Comparison of ENCODE assay signal across 1 cellular context in the genomic region with DNA sequence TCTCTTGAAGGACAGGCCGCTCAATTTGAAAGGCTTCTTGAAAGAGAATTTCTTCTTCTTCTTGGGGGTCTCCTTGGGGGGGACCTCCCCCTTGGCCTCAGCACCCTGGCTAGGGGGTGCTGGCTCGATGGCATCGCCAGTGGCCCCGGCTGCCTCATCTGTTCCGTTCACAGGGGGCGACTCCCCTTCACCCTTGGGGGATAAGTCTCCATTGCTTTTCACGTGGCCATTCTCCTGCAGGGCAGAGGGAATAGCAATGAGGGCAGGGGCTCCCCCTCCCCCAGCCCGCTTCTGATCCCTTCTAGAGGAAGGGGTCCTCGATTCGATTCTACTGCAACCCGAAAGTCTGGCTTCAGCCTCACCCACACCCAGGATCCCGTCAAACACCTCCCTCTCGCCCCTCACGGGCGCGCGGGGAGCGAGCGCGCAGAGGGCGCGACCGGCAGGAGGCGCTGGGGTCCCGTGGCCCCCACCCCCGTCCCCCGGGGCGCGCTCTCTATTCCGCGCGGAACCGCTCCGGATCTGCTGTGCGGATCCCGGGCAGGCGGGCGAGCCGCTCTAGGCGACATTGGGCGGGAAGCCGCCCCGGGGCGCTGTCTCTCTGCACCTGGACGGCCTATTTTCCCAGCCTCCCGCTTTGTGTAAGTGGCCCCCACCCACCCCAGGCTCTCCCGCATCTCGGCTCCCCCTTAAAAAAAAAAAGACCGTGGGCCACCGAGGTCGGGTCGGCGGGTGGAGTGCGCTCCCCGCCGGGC.
TF ChIP-seq lines count a peak whose summit lies in the region.

No MANE protein-coding gene starts in this region.

TF ChIP-seq in HEK293, 187 proteins besides CTCF, POLR2A, EP300 and RAD21 (continued from another document and continues in another):
- TF ChIP-seq, protein P1, sequence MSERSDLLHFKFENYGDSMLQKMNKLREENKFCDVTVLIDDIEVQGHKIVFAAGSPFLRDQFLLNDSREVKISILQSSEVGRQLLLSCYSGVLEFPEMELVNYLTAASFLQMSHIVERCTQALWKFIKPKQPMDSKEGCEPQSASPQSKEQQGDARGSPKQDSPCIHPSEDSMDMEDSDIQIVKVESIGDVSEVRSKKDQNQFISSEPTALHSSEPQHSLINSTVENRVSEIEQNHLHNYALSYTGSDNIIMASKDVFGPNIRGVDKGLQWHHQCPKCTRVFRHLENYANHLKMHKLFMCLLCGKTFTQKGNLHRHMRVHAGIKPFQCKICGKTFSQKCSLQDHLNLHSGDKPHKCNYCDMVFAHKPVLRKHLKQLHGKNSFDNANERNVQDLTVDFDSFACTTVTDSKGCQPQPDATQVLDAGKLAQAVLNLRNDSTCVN (tag by site-specific recombination; optimal IDR thresholded peaks at IDR 0.05), result peak; percentile 97
- TF ChIP-seq ZNF596 (tag by site-specific recombination; IDR thresholded peaks at IDR 0.05) (peak; percentile 37; the same call in 1 of the 2 replicates), ZNF391 (tag by site-specific recombination; IDR thresholded peaks at IDR 0.05; ENCODE audit: borderline replicate concordance, low read depth) (0 out of 2 replicates have a peak, but pooled peaks have one; percentile 46), ZNF791 (tag by site-specific recombination; IDR thresholded peaks at IDR 0.05) (no peak), ZNF544 (tag by site-specific recombination; IDR thresholded peaks at IDR 0.05) (no peak), ZNF155 (tag by site-specific recombination; IDR thresholded peaks at IDR 0.05) (no peak), GLIS1 (tag by site-specific recombination; IDR thresholded peaks at IDR 0.05) (peak; percentile 91), ZNF19 (tag by site-specific recombination; IDR thresholded peaks at IDR 0.05; ENCODE audit: low read depth) (no peak), ZNF157 (tag by site-specific recombination; IDR thresholded peaks at IDR 0.05) (no peak), ZNF2 (tag by site-specific recombination; IDR thresholded peaks at IDR 0.05) (no peak), ZBTB1 (tag by site-specific recombination; IDR thresholded peaks at IDR 0.05) (no peak), SETDB1 (IDR thresholded peaks at IDR 0.05; ENCODE audit: insufficient read length, low read length) (no peak), ZBTB17 (tag by site-specific recombination; IDR thresholded peaks at IDR 0.05) (peak; percentile 51; the same call in 1 of the 2 replicates), ZNF112 (tag by site-specific recombination; IDR thresholded peaks at IDR 0.05) (no peak), ZNF23 (tag by site-specific recombination; IDR thresholded peaks at IDR 0.05; ENCODE audit: borderline replicate concordance) (no peak), ZNF558 (tag by site-specific recombination; IDR thresholded peaks at IDR 0.05) (no peak), KLF1 (tag by site-specific recombination; IDR thresholded peaks at IDR 0.05) (peak; percentile 40; the same call in 1 of the 2 replicates), EGR2 (tag by site-specific recombination; IDR thresholded peaks at IDR 0.05; ENCODE audit: low read depth) (no peak), KLF8 (tag by site-specific recombination; IDR thresholded peaks at IDR 0.05) (peak; percentile 83; the same call in 1 of the 2 replicates), ZNF626 (tag by site-specific recombination; IDR thresholded peaks at IDR 0.05) (no peak), ZNF140 (tag by site-specific recombination; IDR thresholded peaks at IDR 0.05) (0 out of 2 replicates have a peak, but pooled peaks have one; percentile 4), ZSCAN30 (tag by site-specific recombination; IDR thresholded peaks at IDR 0.05) (peak; percentile 76; the same call in 1 of the 2 replicates), HOXA7 (CRISPR knock-in tag; IDR thresholded peaks at IDR 0.05; ENCODE audit: borderline replicate concordance) (no peak), ZNF292 (tag by site-specific recombination; IDR thresholded peaks at IDR 0.05; ENCODE audit: borderline replicate concordance, low read depth) (no peak), BCL11A (tag by site-specific recombination; IDR thresholded peaks at IDR 0.05; ENCODE audit: low read depth) (no peak), ZNF266 (tag by site-specific recombination; IDR thresholded peaks at IDR 0.05; ENCODE audit: low read depth) (no peak), ZNF548 (tag by site-specific recombination; IDR thresholded peaks at IDR 0.05) (no peak), BCL11B (tag by site-specific recombination; IDR thresholded peaks at IDR 0.05; ENCODE audit: low read depth) (no peak)
- TF ChIP-seq, protein P2, sequence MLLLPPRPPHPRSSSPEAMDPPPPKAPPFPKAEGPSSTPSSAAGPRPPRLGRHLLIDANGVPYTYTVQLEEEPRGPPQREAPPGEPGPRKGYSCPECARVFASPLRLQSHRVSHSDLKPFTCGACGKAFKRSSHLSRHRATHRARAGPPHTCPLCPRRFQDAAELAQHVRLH (tag by site-specific recombination; IDR thresholded peaks at IDR 0.05), result no peak; the same call in 1 of the 2 replicates
- TF ChIP-seq, protein P3, sequence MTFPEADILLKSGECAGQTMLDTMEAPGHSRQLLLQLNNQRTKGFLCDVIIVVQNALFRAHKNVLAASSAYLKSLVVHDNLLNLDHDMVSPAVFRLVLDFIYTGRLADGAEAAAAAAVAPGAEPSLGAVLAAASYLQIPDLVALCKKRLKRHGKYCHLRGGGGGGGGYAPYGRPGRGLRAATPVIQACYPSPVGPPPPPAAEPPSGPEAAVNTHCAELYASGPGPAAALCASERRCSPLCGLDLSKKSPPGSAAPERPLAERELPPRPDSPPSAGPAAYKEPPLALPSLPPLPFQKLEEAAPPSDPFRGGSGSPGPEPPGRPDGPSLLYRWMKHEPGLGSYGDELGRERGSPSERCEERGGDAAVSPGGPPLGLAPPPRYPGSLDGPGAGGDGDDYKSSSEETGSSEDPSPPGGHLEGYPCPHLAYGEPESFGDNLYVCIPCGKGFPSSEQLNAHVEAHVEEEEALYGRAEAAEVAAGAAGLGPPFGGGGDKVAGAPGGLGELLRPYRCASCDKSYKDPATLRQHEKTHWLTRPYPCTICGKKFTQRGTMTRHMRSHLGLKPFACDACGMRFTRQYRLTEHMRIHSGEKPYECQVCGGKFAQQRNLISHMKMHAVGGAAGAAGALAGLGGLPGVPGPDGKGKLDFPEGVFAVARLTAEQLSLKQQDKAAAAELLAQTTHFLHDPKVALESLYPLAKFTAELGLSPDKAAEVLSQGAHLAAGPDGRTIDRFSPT (tag by site-specific recombination; IDR thresholded peaks at IDR 0.05), result no peak
- TF ChIP-seq, protein P4, sequence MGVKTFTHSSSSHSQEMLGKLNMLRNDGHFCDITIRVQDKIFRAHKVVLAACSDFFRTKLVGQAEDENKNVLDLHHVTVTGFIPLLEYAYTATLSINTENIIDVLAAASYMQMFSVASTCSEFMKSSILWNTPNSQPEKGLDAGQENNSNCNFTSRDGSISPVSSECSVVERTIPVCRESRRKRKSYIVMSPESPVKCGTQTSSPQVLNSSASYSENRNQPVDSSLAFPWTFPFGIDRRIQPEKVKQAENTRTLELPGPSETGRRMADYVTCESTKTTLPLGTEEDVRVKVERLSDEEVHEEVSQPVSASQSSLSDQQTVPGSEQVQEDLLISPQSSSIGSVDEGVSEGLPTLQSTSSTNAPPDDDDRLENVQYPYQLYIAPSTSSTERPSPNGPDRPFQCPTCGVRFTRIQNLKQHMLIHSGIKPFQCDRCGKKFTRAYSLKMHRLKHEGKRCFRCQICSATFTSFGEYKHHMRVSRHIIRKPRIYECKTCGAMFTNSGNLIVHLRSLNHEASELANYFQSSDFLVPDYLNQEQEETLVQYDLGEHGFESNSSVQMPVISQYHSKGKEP (tag by site-specific recombination; IDR thresholded peaks at IDR 0.05), result no peak
- TF ChIP-seq, protein P5, sequence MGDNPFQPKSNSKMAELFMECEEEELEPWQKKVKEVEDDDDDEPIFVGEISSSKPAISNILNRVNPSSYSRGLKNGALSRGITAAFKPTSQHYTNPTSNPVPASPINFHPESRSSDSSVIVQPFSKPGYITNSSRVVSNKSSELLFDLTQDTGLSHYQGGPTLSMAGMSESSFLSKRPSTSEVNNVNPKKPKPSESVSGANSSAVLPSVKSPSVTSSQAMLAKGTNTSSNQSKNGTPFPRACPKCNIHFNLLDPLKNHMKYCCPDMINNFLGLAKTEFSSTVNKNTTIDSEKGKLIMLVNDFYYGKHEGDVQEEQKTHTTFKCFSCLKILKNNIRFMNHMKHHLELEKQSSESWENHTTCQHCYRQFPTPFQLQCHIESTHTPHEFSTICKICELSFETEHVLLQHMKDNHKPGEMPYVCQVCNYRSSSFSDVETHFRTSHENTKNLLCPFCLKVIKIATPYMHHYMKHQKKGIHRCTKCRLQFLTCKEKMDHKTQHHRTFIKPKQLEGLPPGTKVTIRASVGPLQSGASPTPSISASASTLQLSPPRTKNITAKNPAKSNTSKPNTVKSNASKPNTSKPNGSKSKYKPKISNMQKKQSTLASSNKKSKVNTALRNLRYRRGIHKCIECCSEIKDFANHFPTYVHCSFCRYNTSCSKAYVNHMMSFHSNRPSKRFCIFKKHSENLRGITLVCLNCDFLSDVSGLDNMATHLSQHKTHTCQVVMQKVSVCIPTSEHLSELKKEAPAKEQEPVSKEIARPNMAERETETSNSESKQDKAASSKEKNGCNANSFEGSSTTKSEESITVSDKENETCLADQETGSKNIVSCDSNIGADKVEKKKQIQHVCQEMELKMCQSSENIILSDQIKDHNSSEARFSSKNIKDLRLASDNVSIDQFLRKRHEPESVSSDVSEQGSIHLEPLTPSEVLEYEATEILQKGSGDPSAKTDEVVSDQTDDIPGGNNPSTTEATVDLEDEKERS (tag by site-specific recombination; IDR thresholded peaks at IDR 0.05), result no peak
- TF ChIP-seq, protein P6, sequence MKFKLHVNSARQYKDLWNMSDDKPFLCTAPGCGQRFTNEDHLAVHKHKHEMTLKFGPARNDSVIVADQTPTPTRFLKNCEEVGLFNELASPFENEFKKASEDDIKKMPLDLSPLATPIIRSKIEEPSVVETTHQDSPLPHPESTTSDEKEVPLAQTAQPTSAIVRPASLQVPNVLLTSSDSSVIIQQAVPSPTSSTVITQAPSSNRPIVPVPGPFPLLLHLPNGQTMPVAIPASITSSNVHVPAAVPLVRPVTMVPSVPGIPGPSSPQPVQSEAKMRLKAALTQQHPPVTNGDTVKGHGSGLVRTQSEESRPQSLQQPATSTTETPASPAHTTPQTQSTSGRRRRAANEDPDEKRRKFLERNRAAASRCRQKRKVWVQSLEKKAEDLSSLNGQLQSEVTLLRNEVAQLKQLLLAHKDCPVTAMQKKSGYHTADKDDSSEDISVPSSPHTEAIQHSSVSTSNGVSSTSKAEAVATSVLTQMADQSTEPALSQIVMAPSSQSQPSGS (tag by site-specific recombination; IDR thresholded peaks at IDR 0.05; ENCODE audit: low read depth), result no peak
- TF ChIP-seq, protein P7, sequence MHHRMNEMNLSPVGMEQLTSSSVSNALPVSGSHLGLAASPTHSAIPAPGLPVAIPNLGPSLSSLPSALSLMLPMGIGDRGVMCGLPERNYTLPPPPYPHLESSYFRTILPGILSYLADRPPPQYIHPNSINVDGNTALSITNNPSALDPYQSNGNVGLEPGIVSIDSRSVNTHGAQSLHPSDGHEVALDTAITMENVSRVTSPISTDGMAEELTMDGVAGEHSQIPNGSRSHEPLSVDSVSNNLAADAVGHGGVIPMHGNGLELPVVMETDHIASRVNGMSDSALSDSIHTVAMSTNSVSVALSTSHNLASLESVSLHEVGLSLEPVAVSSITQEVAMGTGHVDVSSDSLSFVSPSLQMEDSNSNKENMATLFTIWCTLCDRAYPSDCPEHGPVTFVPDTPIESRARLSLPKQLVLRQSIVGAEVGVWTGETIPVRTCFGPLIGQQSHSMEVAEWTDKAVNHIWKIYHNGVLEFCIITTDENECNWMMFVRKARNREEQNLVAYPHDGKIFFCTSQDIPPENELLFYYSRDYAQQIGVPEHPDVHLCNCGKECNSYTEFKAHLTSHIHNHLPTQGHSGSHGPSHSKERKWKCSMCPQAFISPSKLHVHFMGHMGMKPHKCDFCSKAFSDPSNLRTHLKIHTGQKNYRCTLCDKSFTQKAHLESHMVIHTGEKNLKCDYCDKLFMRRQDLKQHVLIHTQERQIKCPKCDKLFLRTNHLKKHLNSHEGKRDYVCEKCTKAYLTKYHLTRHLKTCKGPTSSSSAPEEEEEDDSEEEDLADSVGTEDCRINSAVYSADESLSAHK (tag by site-specific recombination; IDR thresholded peaks at IDR 0.05), result no peak
- TF ChIP-seq, protein P8, sequence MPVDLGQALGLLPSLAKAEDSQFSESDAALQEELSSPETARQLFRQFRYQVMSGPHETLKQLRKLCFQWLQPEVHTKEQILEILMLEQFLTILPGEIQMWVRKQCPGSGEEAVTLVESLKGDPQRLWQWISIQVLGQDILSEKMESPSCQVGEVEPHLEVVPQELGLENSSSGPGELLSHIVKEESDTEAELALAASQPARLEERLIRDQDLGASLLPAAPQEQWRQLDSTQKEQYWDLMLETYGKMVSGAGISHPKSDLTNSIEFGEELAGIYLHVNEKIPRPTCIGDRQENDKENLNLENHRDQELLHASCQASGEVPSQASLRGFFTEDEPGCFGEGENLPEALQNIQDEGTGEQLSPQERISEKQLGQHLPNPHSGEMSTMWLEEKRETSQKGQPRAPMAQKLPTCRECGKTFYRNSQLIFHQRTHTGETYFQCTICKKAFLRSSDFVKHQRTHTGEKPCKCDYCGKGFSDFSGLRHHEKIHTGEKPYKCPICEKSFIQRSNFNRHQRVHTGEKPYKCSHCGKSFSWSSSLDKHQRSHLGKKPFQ (tag by site-specific recombination; IDR thresholded peaks at IDR 0.05), result no peak
